15 cellular contexts compared by ENCODE assay signal in the genomic region with DNA sequence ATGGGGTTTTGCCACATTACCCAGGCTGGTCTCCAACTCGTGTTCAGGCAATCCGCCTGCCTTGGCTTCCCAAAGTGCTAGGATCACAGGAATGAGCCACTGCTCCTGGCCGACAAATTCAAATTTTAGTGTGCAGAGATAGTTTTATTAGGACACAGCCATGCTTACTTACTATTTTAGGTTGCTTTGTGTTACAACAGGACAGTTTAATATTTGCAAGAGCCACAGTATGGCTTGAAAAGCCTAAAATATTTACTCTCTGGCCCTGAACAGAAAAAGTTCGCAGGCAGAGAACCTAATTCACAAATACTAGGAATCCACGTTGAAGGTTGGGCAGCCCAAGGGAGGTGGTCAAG. TPM values are rescaled to one million over a fixed set of nuclear protein-coding genes. Genes with fewer than 3 reads are reported as not detected.
DNase-seq lines count a peak whose midpoint lies in the region; ATAC-seq and TF ChIP-seq lines count a peak whose summit lies in the region.
"Had no signal": no experiment of that assay in that cellular context is flagged by ENCODE, and none has a peak within 500 bp of the region (broad histone marks: within the 10 kb centered on the region; RNA-seq: fewer than 3 reads in every experiment).

No MANE protein-coding gene starts in this region.

- no CpG with 5 or more reads among the region's 5 CpGs for WGBS in neuronal stem cell (ENCODE audit: extremely low coverage in 2 of 2, insufficient read length in 2 of 2, insufficient replicate concordance in 1 of 2), 2 donors

- peaks cover 36% of the 10 kb centered on the region for H3K4me1 Mint-ChIP-seq in Caco-2 (ENCODE audit: low read depth, unreplicated experiment)

- H2BK5ac ChIP-seq in neuronal stem cell (ENCODE audit: low read length), result no peak overlapping the region

- POLR2A ChIA-PET in Caco-2 (lab: Charles Lee), result no interaction called here

- H2BK12ac ChIP-seq in neuronal stem cell (ENCODE audit: low read length), result no peak overlapping the region

- no peak overlapping the region for H4K8ac ChIP-seq in neuronal stem cell (ENCODE audit: low read depth, low read length)

- H3K4me1 ChIP-seq in Caco-2 (peaks cover 43% of the 10 kb centered on the region), adipocyte (ENCODE audit: control insufficient read depth, insufficient read depth, low read length) (peaks cover 44% of the 10 kb centered on the region), neuronal stem cell (ENCODE audit: control insufficient read depth in 2 of 2, insufficient read depth in 1 of 2, low read depth in 1 of 2, low read length in 2 of 2) (peaks cover 19 to 20% of the 10 kb centered on the region in 2 donors), upper lobe of right lung (peaks cover 20% of the 10 kb centered on the region)
- H3K4me1 ChIP-seq: BE2C had no signal

- peak overlapping the region; percentile 15 for H3K18ac ChIP-seq in neuronal stem cell (ENCODE audit: low read length)

- ATAC-seq in upper lobe of right lung (no peak), HG03097 (IDR thresholded peaks at IDR 0.05; ENCODE audit: low FRiP score, unreplicated experiment) (no peak)

- no peak overlapping the region for H2AK5ac ChIP-seq in neuronal stem cell (ENCODE audit: low read depth, low read length)

- intact Hi-C loops in Caco-2 (cut with micrococcal nuclease; ENCODE audit: unreplicated experiment), result no loop called here
- intact Hi-C loops in upper lobe of right lung (cut with DNase I), result no loop called here

- no peak overlapping the region for H3K23ac ChIP-seq in neuronal stem cell (ENCODE audit: low read depth, low read length, poor library complexity)

- no TSS peak for BruUV-seq in Caco-2 (replicated peaks; lab: Mats Ljungman, UMichigan)

- H3K14ac ChIP-seq in neuronal stem cell (ENCODE audit: low read length), result no peak overlapping the region

- no peak overlapping the region for H2BK15ac ChIP-seq in neuronal stem cell (ENCODE audit: low read length)

- TF ChIP-seq CTCF in Caco-2 (IDR thresholded peaks at IDR 0.05; ENCODE audit: insufficient read depth in 1 of 2, low read depth in 1 of 2, low read length in 1 of 2, severe bottlenecking in 1 of 2, unreplicated experiment in 1 of 2) (no peak), upper lobe of right lung (IDR thresholded peaks at IDR 0.05) (no peak)

- H3K9me3 ChIP-seq in Caco-2, result no peaks in the 10 kb centered on the region
- H3K9me3 ChIP-seq in adipocyte (ENCODE audit: control insufficient read depth, low read length), result no peaks in the 10 kb centered on the region
- H3K9me3 ChIP-seq in neuronal stem cell (replicated peaks in 1 of 2; ENCODE audit: control insufficient read depth in 2 of 2, insufficient read depth in 1 of 2, low read depth in 1 of 2, low read length in 2 of 2), result no peaks in the 10 kb centered on the region
- H3K9me3 ChIP-seq in upper lobe of right lung, result no peaks in the 10 kb centered on the region
- H3K9me3 ChIP-seq: BE2C had no signal

- H3K4me3 Mint-ChIP-seq in Caco-2 (ENCODE audit: unreplicated experiment), result no peak overlapping the region
- H3K4me3 Mint-ChIP-seq: CD4-positive, CD25-positive, alpha-beta regulatory T cell had no signal

- peak overlapping the region; percentile 66 for H3K27ac Mint-ChIP-seq in Caco-2 (ENCODE audit: unreplicated experiment)
- H3K27ac Mint-ChIP-seq: CD4-positive, CD25-positive, alpha-beta regulatory T cell; CD8-positive, alpha-beta memory T cell had no signal

- no peak overlapping the region for H3K4me3 ChIP-seq in Caco-2 (ENCODE audit: low read depth, low read length)
- H3K4me3 ChIP-seq in adipocyte (ENCODE audit: low read length), result no peak overlapping the region
- no peak overlapping the region for H3K4me3 ChIP-seq in neuronal stem cell (ENCODE audit: low read length in 2 of 2)
- H3K4me3 ChIP-seq in upper lobe of right lung, result no peak overlapping the region

- no peak overlapping the region for H3K4me2 ChIP-seq in neuronal stem cell (ENCODE audit: insufficient read depth, low read length, poor library complexity, severe bottlenecking)

- no peak overlapping the region for H4K91ac ChIP-seq in neuronal stem cell (ENCODE audit: low read depth, low read length, poor library complexity)

- H3K9ac ChIP-seq in adipocyte (ENCODE audit: low read length) (peak overlapping the region; percentile 1), neuronal stem cell (ENCODE audit: low read depth, low read length, poor library complexity) (no peak overlapping the region)

- H3K27me3 Mint-ChIP-seq in Caco-2 (ENCODE audit: insufficient read depth, unreplicated experiment), result no peaks in the 10 kb centered on the region

- H3K27ac ChIP-seq in neuronal stem cell (replicated peaks; ENCODE audit: low read length) (no peak overlapping the region), upper lobe of right lung (peak overlapping the region; percentile 47)
- H3K27ac ChIP-seq: HL-60 had no signal

- no peaks in the 10 kb centered on the region for H3K36me3 Mint-ChIP-seq in Caco-2 (ENCODE audit: insufficient read depth, unreplicated experiment)

- H3K9me3 Mint-ChIP-seq in Caco-2 (ENCODE audit: unreplicated experiment), result no peaks in the 10 kb centered on the region
- H3K9me3 Mint-ChIP-seq: CD4-positive, CD25-positive, alpha-beta regulatory T cell; CD8-positive, alpha-beta memory T cell had no signal

- no peak for DNase-seq in Caco-2
- no peak for DNase-seq in adipocyte (ENCODE audit: low read depth)
- DNase-seq in neuronal stem cell (ENCODE audit: low spot score), result no peak
- no peak for DNase-seq in upper lobe of right lung
- DNase-seq in AML-193 (lab: John Stamatoyannopoulos, UW), result no peak
- DNase-seq in NCI-H2029 (lab: John Stamatoyannopoulos, UW), result no peak
- DNase-seq: BE2C; C1 segment of cervical spinal cord; CD4-positive, CD25-positive, alpha-beta regulatory T cell; CD8-positive, alpha-beta memory T cell; COR-L47; HCEC 1CT had no signal

- no peak overlapping the region for H2AFZ ChIP-seq in neuronal stem cell (ENCODE audit: low read length)

- CTCF ChIA-PET in Caco-2 (lab: Charles Lee), result interaction anchor here (1.0 kb wide), 1 partner anchor 13 kb away, joined by 4 read pairs; the partner anchor contains the start of gene ETV4

- H3K27me3 ChIP-seq in Caco-2 (replicated peaks; ENCODE audit: control insufficient read depth, insufficient read depth, low read length) (no peaks in the 10 kb centered on the region), adipocyte (replicated peaks; ENCODE audit: control insufficient read depth, insufficient read depth, low read length) (peaks cover 13% of the 10 kb centered on the region), neuronal stem cell (ENCODE audit: control insufficient read depth in 3 of 3, insufficient read depth in 3 of 3, low read depth in 1 of 3, low read length in 3 of 3) (peaks cover 0 to 15% (median 0%) of the 10 kb centered on the region in 3 experiments), upper lobe of right lung (no peaks in the 10 kb centered on the region)
- H3K27me3 ChIP-seq: BE2C had no signal

- H2BK120ac ChIP-seq in neuronal stem cell (ENCODE audit: low read depth, low read length), result no peak overlapping the region

- H3K79me1 ChIP-seq in neuronal stem cell (ENCODE audit: low read depth, low read length), result no peaks in the 10 kb centered on the region

- H3K4ac ChIP-seq in neuronal stem cell (ENCODE audit: low read length), result no peak overlapping the region

- H3K36me3 ChIP-seq in Caco-2 (ENCODE audit: control insufficient read depth, insufficient read depth, low read length) (no peaks in the 10 kb centered on the region), adipocyte (ENCODE audit: control insufficient read depth, insufficient read depth, low read length, severe bottlenecking) (no peaks in the 10 kb centered on the region), neuronal stem cell (replicated peaks in 1 of 2; ENCODE audit: control insufficient read depth in 2 of 2, insufficient read depth in 2 of 2, low read length in 2 of 2) (no peaks in the 10 kb centered on the region), upper lobe of right lung (no peaks in the 10 kb centered on the region)
- H3K36me3 ChIP-seq: BE2C had no signal

RNA-seq across cellular contexts. Expression of gene ETV4, which starts 12.6 kb away (rescaled TPM):
- 37.8 and 48.5 TPM in 2 replicates for total RNA-seq in Caco-2 (2022)
- 29.7 TPM for polyA plus RNA-seq in neuronal stem cell (2013, experiment 1 of 2)
- polyA plus RNA-seq in neuronal stem cell (2013, experiment 2 of 2), result 29.0 TPM
- total RNA-seq in upper lobe of right lung, result 4.0 TPM
- total RNA-seq: CD4-positive, CD25-positive, alpha-beta regulatory T cell had no signal
- polyA plus RNA-seq: CD4-positive, CD25-positive, alpha-beta regulatory T cell; IgD-negative memory B cell had no signal
